ENCODE assay signal across 20 cellular contexts in genomic region chr4:91447168-91447567, GRCh38.
DNase-seq lines count a peak whose midpoint lies in the region; TF ChIP-seq lines count a peak whose summit lies in the region.
"Had no signal": no experiment of that assay in that cellular context is flagged by ENCODE, and none has a peak within 500 bp of the region (broad histone marks: within the 10 kb centered on the region; RNA-seq: fewer than 3 reads in every experiment).

No MANE protein-coding gene starts in this region.

- H3K27me3 ChIP-seq in neural progenitor cell (no peaks in the 10 kb centered on the region), thyroid gland (no peaks in the 10 kb centered on the region), testis (no peaks in the 10 kb centered on the region)
- H3K27me3 ChIP-seq: BE2C, BLaER1 had no signal

- H3K4me1 ChIP-seq in neural progenitor cell (no peaks in the 10 kb centered on the region), thyroid gland (no peaks in the 10 kb centered on the region), testis (no peaks in the 10 kb centered on the region)
- H3K4me1 ChIP-seq: BE2C, BLaER1 had no signal

- H3K9me3 ChIP-seq in neural progenitor cell (ENCODE audit: low read depth), result no peaks in the 10 kb centered on the region
- no peaks in the 10 kb centered on the region for H3K9me3 ChIP-seq in thyroid gland
- H3K9me3 ChIP-seq in testis, result no peaks in the 10 kb centered on the region
- H3K9me3 ChIP-seq: BE2C, BLaER1 had no signal

- TF ChIP-seq POLR2A in thyroid gland (IDR thresholded peaks at IDR 0.05) (no peak), testis (IDR thresholded peaks at IDR 0.05) (no peak)

- no peaks in the 10 kb centered on the region for H4K20me1 ChIP-seq in neural progenitor cell (ENCODE audit: low read depth)
- H4K20me1 ChIP-seq: BLaER1 had no signal

- intact Hi-C loops in thyroid gland (cut with DNase I), result no loop called here
- intact Hi-C loops in testis (cut with DNase I; ENCODE audit: low total_unique reads), result no loop called here

- H3K4me3 Mint-ChIP-seq in nephron progenitor cell (no peak overlapping the region), neural progenitor cell (no peak overlapping the region)
- H3K4me3 Mint-ChIP-seq in T-helper 2 cell treated with Interferon-gamma antibody and Interleukin-4, amounts not matched to agents 5 μg/mL and 100 μg/mL, for 36 hours, result no peak overlapping the region
- H3K4me3 Mint-ChIP-seq: CD14-positive monocyte; CD4-positive, alpha-beta memory T cell; CD4-positive, CD25-positive, alpha-beta regulatory T cell; CD8-positive, alpha-beta memory T cell had no signal

- no peaks in the 10 kb centered on the region for H3F3A ChIP-seq in neural progenitor cell (ENCODE audit: low read depth)

- no peaks in the 10 kb centered on the region for H3K4me1 Mint-ChIP-seq in nephron progenitor cell
- no peaks in the 10 kb centered on the region for H3K4me1 Mint-ChIP-seq in neural progenitor cell
- no peaks in the 10 kb centered on the region for H3K4me1 Mint-ChIP-seq in T-helper 2 cell treated with Interferon-gamma antibody and Interleukin-4, amounts not matched to agents 5 μg/mL and 100 μg/mL, for 36 hours (ENCODE audit: low read depth)
- H3K4me1 Mint-ChIP-seq: CD14-positive monocyte; CD4-positive, alpha-beta memory T cell; CD4-positive, CD25-positive, alpha-beta regulatory T cell; CD8-positive, alpha-beta memory T cell had no signal

- no peaks in the 10 kb centered on the region for H3K79me2 ChIP-seq in neural progenitor cell (ENCODE audit: low read depth)

- peak overlapping the region; percentile 50 for H2AFZ ChIP-seq in neural progenitor cell (replicated peaks)

- no peak for TF ChIP-seq CTCF in nephron progenitor cell (IDR thresholded peaks at IDR 0.05)
- no peak for TF ChIP-seq CTCF in neural progenitor cell (IDR thresholded peaks at IDR 0.05)
- no peak for TF ChIP-seq CTCF in thyroid gland (IDR thresholded peaks at IDR 0.05)
- TF ChIP-seq CTCF in testis (IDR thresholded peaks at IDR 0.05), result no peak

- no peak overlapping the region for H3K9ac ChIP-seq in neural progenitor cell
- H3K9ac ChIP-seq: BLaER1 had no signal

- DNase-seq in NCI-H69 (lab: John Stamatoyannopoulos, UW) (peak; percentile 20), nephron progenitor cell (no peak), neural progenitor cell (ENCODE audit: low spot score) (no peak), thyroid gland (no peak), testis (no peak)
- no peak for DNase-seq in T-helper 2 cell treated with Interferon-gamma antibody and Interleukin-4, amounts not matched to agents 5 μg/mL and 100 μg/mL, for 36 hours (ENCODE audit: low spot score)
- DNase-seq: 8988T; ACHN; BE2C; C1 segment of cervical spinal cord; CD4-positive, alpha-beta memory T cell; CD4-positive, CD25-positive, alpha-beta regulatory T cell; CD8-positive, alpha-beta memory T cell; COR-L47; DMS 273 treated with DMSO at 0.1 percent for 48 hours; DMS153; DMS79 treated with DMSO at 0.1 percent for 48 hours; GF-D8 had no signal

- H3K36me3 Mint-ChIP-seq in nephron progenitor cell (ENCODE audit: low read depth) (no peaks in the 10 kb centered on the region), neural progenitor cell (no peaks in the 10 kb centered on the region)
- no peaks in the 10 kb centered on the region for H3K36me3 Mint-ChIP-seq in T-helper 2 cell treated with Interferon-gamma antibody and Interleukin-4, amounts not matched to agents 5 μg/mL and 100 μg/mL, for 36 hours (ENCODE audit: low read depth)
- H3K36me3 Mint-ChIP-seq: CD14-positive monocyte; CD4-positive, alpha-beta memory T cell; CD4-positive, CD25-positive, alpha-beta regulatory T cell; CD8-positive, alpha-beta memory T cell had no signal

- H3K4me2 ChIP-seq in neural progenitor cell, result no peak overlapping the region
- H3K4me2 ChIP-seq: BLaER1 had no signal

- peak overlapping the region; percentile 11 for H3K27ac Mint-ChIP-seq in nephron progenitor cell
- no peak overlapping the region for H3K27ac Mint-ChIP-seq in neural progenitor cell
- H3K27ac Mint-ChIP-seq in T-helper 2 cell treated with Interferon-gamma antibody and Interleukin-4, amounts not matched to agents 5 μg/mL and 100 μg/mL, for 36 hours, result no peak overlapping the region
- H3K27ac Mint-ChIP-seq: CD14-positive monocyte; CD4-positive, alpha-beta memory T cell; CD4-positive, CD25-positive, alpha-beta regulatory T cell had no signal

- H3K27me3 Mint-ChIP-seq in nephron progenitor cell (ENCODE audit: low read depth, poor library complexity), result no peaks in the 10 kb centered on the region
- no peaks in the 10 kb centered on the region for H3K27me3 Mint-ChIP-seq in neural progenitor cell (ENCODE audit: insufficient read depth, low read depth)
- no peaks in the 10 kb centered on the region for H3K27me3 Mint-ChIP-seq in T-helper 2 cell treated with Interferon-gamma antibody and Interleukin-4, amounts not matched to agents 5 μg/mL and 100 μg/mL, for 36 hours (ENCODE audit: low read depth)
- H3K27me3 Mint-ChIP-seq: CD4-positive, alpha-beta memory T cell; CD4-positive, CD25-positive, alpha-beta regulatory T cell; CD8-positive, alpha-beta memory T cell had no signal

- H3K27ac ChIP-seq in neural progenitor cell (no peak overlapping the region), thyroid gland (no peak overlapping the region), testis (no peak overlapping the region)
- H3K27ac ChIP-seq: BLaER1 had no signal

- H3K36me3 ChIP-seq in neural progenitor cell (no peaks in the 10 kb centered on the region), thyroid gland (no peaks in the 10 kb centered on the region), testis (ENCODE audit: low read depth, missing control alignments) (no peaks in the 10 kb centered on the region)
- H3K36me3 ChIP-seq: BE2C, BLaER1 had no signal

- H3K9me3 Mint-ChIP-seq in nephron progenitor cell (peaks cover 3% of the 10 kb centered on the region), neural progenitor cell (no peaks in the 10 kb centered on the region)
- peaks cover 30% of the 10 kb centered on the region for H3K9me3 Mint-ChIP-seq in T-helper 2 cell treated with Interferon-gamma antibody and Interleukin-4, amounts not matched to agents 5 μg/mL and 100 μg/mL, for 36 hours

- WGBS in thyroid gland, 2 donors, result 88 to 97% methylated on average over 1 of the region's 1 CpG
- 73 to 76% methylated on average over 1 of the region's 1 CpG for WGBS in testis, 2 donors

- H3K4me3 ChIP-seq in neural progenitor cell (no peak overlapping the region), thyroid gland (replicated peaks in 1 of 3) (no peak overlapping the region), testis (no peak overlapping the region)
- H3K4me3 ChIP-seq: BLaER1 had no signal
